Comparison of ENCODE assay signal across 8 cellular contexts in the genomic region with DNA sequence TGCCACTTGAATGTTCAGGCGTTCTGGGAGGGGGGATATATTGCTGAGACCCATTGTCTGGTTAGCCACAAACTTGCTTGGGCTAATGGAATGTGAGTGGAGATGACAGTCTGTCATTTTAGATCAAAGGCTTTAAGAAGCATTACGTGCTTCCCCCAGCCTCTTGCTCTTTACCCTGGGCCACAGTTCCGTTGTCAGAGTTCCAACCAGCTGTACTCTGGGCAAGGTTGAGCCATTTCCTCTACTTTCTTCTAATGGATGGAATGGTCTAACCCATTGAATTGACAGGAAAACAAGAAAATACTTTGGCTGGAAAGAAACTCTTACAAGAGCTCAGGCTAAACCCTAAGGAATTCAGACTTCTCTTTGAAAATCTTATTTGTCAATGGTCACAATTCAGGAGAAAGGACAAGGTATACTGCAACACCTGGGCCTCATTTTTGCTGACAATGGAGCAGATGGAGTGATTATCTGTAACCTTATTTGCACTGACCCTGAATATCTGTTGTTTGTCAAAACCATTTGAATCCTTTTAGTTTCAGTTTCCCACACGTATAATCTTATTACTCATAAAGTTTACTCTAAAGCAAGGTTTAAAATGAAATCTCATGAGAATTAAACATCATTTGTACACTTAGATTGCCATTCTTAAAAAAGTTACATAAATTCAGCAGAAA.
DNase-seq lines count a peak whose midpoint lies in the region; ATAC-seq, FAIRE-seq and TF ChIP-seq lines count a peak whose summit lies in the region.

No MANE protein-coding gene starts in this region.

- dilution Hi-C loops in endothelial cell of umbilical vein (cut with MboI; ENCODE audit: extremely low pct_ligation_motif_present, low sequenced_read_pairs), result no loop called here

- no peaks in the 10 kb centered on the region for H3K27me3 ChIP-seq in MG63
- no peaks in the 10 kb centered on the region for H3K27me3 ChIP-seq in endothelial cell of umbilical vein (ENCODE audit: control insufficient read depth in 2 of 2, insufficient read depth in 2 of 2, low read length in 2 of 2)
- H3K27me3 ChIP-seq in skeletal muscle satellite cell (ENCODE audit: control insufficient read depth, insufficient read depth, low read length), result no peaks in the 10 kb centered on the region

- H3K9me3 ChIP-seq in MG63 (no peaks in the 10 kb centered on the region), endothelial cell of umbilical vein (replicated peaks; ENCODE audit: control insufficient read depth, insufficient read depth, low read length) (no peaks in the 10 kb centered on the region), skeletal muscle satellite cell (replicated peaks; ENCODE audit: low read length) (no peaks in the 10 kb centered on the region)

- H3K79me2 ChIP-seq in endothelial cell of umbilical vein (ENCODE audit: control insufficient read depth, insufficient read depth, low read length), result no peaks in the 10 kb centered on the region

- H3K4me2 ChIP-seq in endothelial cell of umbilical vein (ENCODE audit: insufficient read depth, low read length) (peak overlapping the region; percentile 60), skeletal muscle satellite cell (ENCODE audit: low read length) (peak overlapping the region; percentile 63)

- BruUV-seq in endothelial cell of umbilical vein (replicated peaks; lab: Mats Ljungman, UMichigan), result no TSS peak

- peak; percentile 44 for ATAC-seq in GM19438 (IDR thresholded peaks at IDR 0.05; ENCODE audit: low read depth, unreplicated experiment)

- peaks cover 3% of the 10 kb centered on the region for H4K20me1 ChIP-seq in endothelial cell of umbilical vein (replicated peaks; ENCODE audit: control insufficient read depth, extremely low read depth, insufficient read depth, low read length)

- POLR2A ChIA-PET in endothelial cell of umbilical vein (lab: Charles Lee), result no interaction called here

- H3K36me3 ChIP-seq in MG63, result no peaks in the 10 kb centered on the region
- H3K36me3 ChIP-seq in endothelial cell of umbilical vein (ENCODE audit: control insufficient read depth in 2 of 2, extremely low read depth in 1 of 2, insufficient read depth in 2 of 2, low read length in 2 of 2), result no peaks in the 10 kb centered on the region
- H3K36me3 ChIP-seq in skeletal muscle satellite cell (ENCODE audit: insufficient read depth, low read length), result no peaks in the 10 kb centered on the region

- peak; percentile 39 for DNase-seq in MG63
- peak; percentile 67 for DNase-seq in endothelial cell of umbilical vein (ENCODE audit: low read depth, low spot score)
- no peak for DNase-seq in activated CD4-positive, alpha-beta T cell treated with anti-CD3 and anti-CD28 coated beads for 1 hour
- no peak for DNase-seq in stimulated activated CD4-positive, alpha-beta T cell treated with anti-CD3 and anti-CD28 coated beads, Interleukin-4, amount 100 ng/mL, for 4 hours
- no peak for DNase-seq in activated CD8-positive, alpha-beta memory T cell treated with anti-CD3 and anti-CD28 coated beads for 24 hours
- no peak for DNase-seq in cortex of kidney (lab: John Stamatoyannopoulos, UW)

- peak overlapping the region; percentile 42 for H3K27ac ChIP-seq in endothelial cell of umbilical vein (ENCODE audit: insufficient read depth, low read depth, low read length)

- peak; percentile 77 for FAIRE-seq in endothelial cell of umbilical vein (lab: Jason Lieb, UNC)

- H3K9me1 ChIP-seq in endothelial cell of umbilical vein (replicated peaks; ENCODE audit: control insufficient read depth, extremely low read depth, insufficient read depth, low read length), result no peaks in the 10 kb centered on the region

- H3K4me3 ChIP-seq in MG63 (peak overlapping the region; percentile 3; the same call in 1 of the 2 replicates), endothelial cell of umbilical vein (replicated peaks in 1 of 3; ENCODE audit: insufficient read depth in 1 of 3, low read depth in 1 of 3, low read length in 3 of 3) (no peak overlapping the region), skeletal muscle satellite cell (ENCODE audit: low read length) (no peak overlapping the region)

- no peak for TF ChIP-seq CTCF in endothelial cell of umbilical vein (IDR thresholded peaks at IDR 0.05; ENCODE audit: extremely low read depth in 1 of 2, insufficient read depth in 1 of 2, low read depth in 1 of 2, low read length in 2 of 2)

- no peak for TF ChIP-seq POLR2A in endothelial cell of umbilical vein (IDR thresholded peaks at IDR 0.05; ENCODE audit: low read depth, low read length)

- CTCF ChIA-PET in endothelial cell of umbilical vein (lab: Charles Lee), result interaction anchor here (0.9 to 6.5 kb wide), 13 partner anchors 11 to 474 kb away, joined by 3 to 139 read pairs (median 4); no protein-coding TSS in a partner anchor

- H3K9ac ChIP-seq in endothelial cell of umbilical vein (replicated peaks; ENCODE audit: extremely low read depth, insufficient read depth, low read length) (peak overlapping the region; percentile 11), skeletal muscle satellite cell (ENCODE audit: low read depth, low read length) (peak overlapping the region; percentile 12)

- intact Hi-C loops in endothelial cell of umbilical vein (cut with micrococcal nuclease), result loop anchor here (1.0 to 5.0 kb wide), 5 partner anchors 75 to 475 kb away; no protein-coding TSS in a partner anchor

- H3K4me1 ChIP-seq in endothelial cell of umbilical vein (ENCODE audit: control insufficient read depth, extremely low read depth, insufficient read depth, low read length) (peaks cover 19% of the 10 kb centered on the region), skeletal muscle satellite cell (ENCODE audit: control insufficient read depth, insufficient read depth, low read length) (peaks cover 11% of the 10 kb centered on the region)

- peak overlapping the region; percentile 9 for H2AFZ ChIP-seq in endothelial cell of umbilical vein (ENCODE audit: low read depth, low read length)

TF ChIP-seq in endothelial cell of umbilical vein, 7 proteins besides CTCF, POLR2A, EP300 and RAD21:
- TF ChIP-seq EZH2 (IDR thresholded peaks at IDR 0.05; ENCODE audit: borderline replicate concordance, low read depth, low read length, severe bottlenecking) (no peak), FOS (IDR thresholded peaks at IDR 0.05; ENCODE audit: borderline replicate concordance, insufficient read depth, low read length) (no peak), JUN (IDR thresholded peaks at IDR 0.05; ENCODE audit: borderline replicate concordance, insufficient read depth, insufficient read length, low read depth) (peak; percentile 5)
TF ChIP-seq in endothelial cell of umbilical vein: peak in this region for 1.

Comparison
In these comparisons a context has a peak if more than half of its experiments do, and no peak if none do; other contexts are left out.
1. DNase-seq: peak in MG63 (single experiment) and endothelial cell of umbilical vein (single experiment); none in activated CD4-positive, alpha-beta T cell treated with anti-CD3 and anti-CD28 coated beads for 1 hour (single experiment), stimulated activated CD4-positive, alpha-beta T cell treated with anti-CD3 and anti-CD28 coated beads, Interleukin-4, amount 100 ng/mL, for 4 hours (0 of 2), activated CD8-positive, alpha-beta memory T cell treated with anti-CD3 and anti-CD28 coated beads for 24 hours (single experiment) and cortex of kidney (single experiment).